22 cellular contexts compared by ENCODE assay signal in the genomic region with DNA sequence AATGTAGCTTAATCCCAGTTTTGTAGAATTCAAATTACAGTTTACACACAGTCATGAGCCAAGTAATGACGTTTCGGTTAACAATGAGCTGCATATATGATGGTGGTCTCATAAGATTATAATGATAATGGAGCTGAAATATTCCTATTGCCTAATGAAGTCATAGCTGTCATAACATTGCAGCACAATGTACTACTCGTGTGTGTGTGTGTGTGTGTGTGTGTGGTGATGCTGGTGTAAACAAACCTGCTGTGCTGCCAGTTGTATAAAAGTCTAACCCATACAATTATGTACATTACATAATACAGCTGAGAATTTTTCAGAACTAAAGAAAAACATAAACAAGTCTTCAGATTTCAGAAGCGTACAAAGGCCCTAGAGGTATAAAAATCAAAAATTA.
DNase-seq lines count a peak whose midpoint lies in the region; TF ChIP-seq lines count a peak whose summit lies in the region.
"Had no signal": no experiment of that assay in that cellular context is flagged by ENCODE, and none has a peak within 500 bp of the region (broad histone marks: within the 10 kb centered on the region; RNA-seq: fewer than 3 reads in every experiment).

No MANE protein-coding gene starts in this region.

- H3K4me3 ChIP-seq in astrocyte of the spinal cord (ENCODE audit: low read depth, low read length) = no peak overlapping the region
- H3K4me3 ChIP-seq: PC-9, SJCRH30 had no signal

- in situ Hi-C loops in astrocyte of the spinal cord (cut with HindIII; ENCODE audit: low sequenced_read_pairs) = no loop called here
- in situ Hi-C loops in GM13976 (cut with MboI; ENCODE audit: low sequenced_read_pairs, unreplicated experiment) = no loop called here

- DNase-seq in NCI-H1417 (lab: John Stamatoyannopoulos, UW) (peak in 2 of 3 experiments; percentile 18 to 43), NCI-H1417 treated with DMSO at 0.1 percent for 48 hours (lab: John Stamatoyannopoulos, UW) (no peak), H4 (ENCODE audit: low spot score) (peak; percentile 18), astrocyte of the spinal cord (ENCODE audit: low read depth, low spot score) (peak; percentile 5), iris pigment epithelial cell (ENCODE audit: low read depth) (peak; percentile 22), GM13976 (ENCODE audit: low spot score) (no peak), HUDEP-2 (lab: John Stamatoyannopoulos, UW; ENCODE audit: unreplicated experiment in 76 of 76) (no peak), cerebellum (ENCODE audit: low spot score) (no peak)
- DNase-seq: 8988T, ACHN, BE2C, Calu3, DMS79 treated with DMSO at 0.1 percent for 48 hours, GF-D8, Karpas-422, NCI-H1105 treated with DMSO at 0.1 percent for 48 hours, NCI-H187, NCI-H2171 treated with DMSO at 0.1 percent for 48 hours, NCI-H345, NCI-H510A treated with DMSO at 0.1 percent for 48 hours, PC-9, SJCRH30 had no signal

- TF ChIP-seq CTCF in astrocyte of the spinal cord (IDR thresholded peaks at IDR 0.05; ENCODE audit: low read depth, low read length) (no peak), GM13976 (IDR thresholded peaks at IDR 0.05; ENCODE audit: borderline replicate concordance, control extremely low read depth, extremely low read depth, insufficient read depth, missing control alignments) (no peak)

Comparison
In these comparisons a context has a peak if more than half of its experiments do, and no peak if none do; other contexts are left out.
1. DNase-seq: peak in NCI-H1417 (2 of 3), H4 (single experiment), astrocyte of the spinal cord (single experiment) and iris pigment epithelial cell (single experiment); none in NCI-H1417 treated with DMSO at 0.1 percent for 48 hours (single experiment), GM13976 (single experiment), HUDEP-2 (0 of 76) and cerebellum (single experiment).